ENCODE assay signal across 8 cellular contexts in the genomic region with DNA sequence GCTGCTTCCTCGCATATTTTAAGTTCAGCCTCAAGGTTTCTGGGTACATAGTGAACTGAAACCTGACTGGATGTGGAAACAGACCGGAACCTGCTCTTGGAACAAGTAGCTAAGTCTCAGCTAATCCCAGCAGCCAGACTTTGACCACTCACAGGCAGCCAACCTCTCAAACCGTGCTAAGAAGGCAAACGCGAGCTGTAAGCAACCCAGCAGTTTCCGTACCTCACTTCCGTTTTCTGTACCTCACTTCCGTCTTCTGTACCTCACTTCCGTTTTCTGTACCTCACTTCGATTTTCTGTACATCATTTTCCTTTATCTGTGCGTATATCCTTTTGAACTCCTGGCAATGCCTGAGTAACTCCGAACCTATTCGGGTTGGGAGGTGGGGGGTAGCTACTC.
A peak's percentile ranks its signal among the peaks of the same experiment; 100 is the strongest.
DNase-seq lines count a peak whose midpoint lies in the region; ATAC-seq, FAIRE-seq and TF ChIP-seq lines count a peak whose summit lies in the region.
"Had no signal": no experiment of that assay in that cellular context is flagged by ENCODE, and none has a peak within 500 bp of the region (broad histone marks: within the 10 kb centered on the region; RNA-seq: fewer than 3 reads in every experiment).

No MANE protein-coding gene starts in this region.

- FAIRE-seq in GM18507 (lab: Jason Lieb, UNC) = peak; percentile 29

- ATAC-seq in gastrocnemius medialis (no peak), HG03378 (IDR thresholded peaks at IDR 0.05; ENCODE audit: unreplicated experiment) (no peak)

- TF ChIP-seq CTCF in breast epithelium (IDR thresholded peaks at IDR 0.05) (no peak), gastrocnemius medialis (IDR thresholded peaks at IDR 0.05 in 4 of 5, conservative IDR thresholded peaks at IDR 0.05 in 1 of 5) (no peak)

- TF ChIP-seq POLR2A in breast epithelium (IDR thresholded peaks at IDR 0.05) (no peak), gastrocnemius medialis (IDR thresholded peaks at IDR 0.05) (no peak)

- H3K4me3 ChIP-seq in breast epithelium (peak overlapping the region; percentile 28 to 41 (median 35)), gastrocnemius medialis (peak overlapping the region in 1 of 4 donors; percentile 39)
- H3K4me3 ChIP-seq: lung had no signal

- in situ Hi-C loops in gastrocnemius medialis (cut with MboI; ENCODE audit: low sequenced_read_pairs in 4 of 4) = no loop called here

- peak overlapping the region; percentile 19 to 45 for H3K27ac ChIP-seq in breast epithelium
- H3K27ac ChIP-seq in gastrocnemius medialis = peak overlapping the region in 3 of 4 donors; percentile 20 to 51 (median 27)

- H3K4me1 ChIP-seq in breast epithelium (no peaks in the 10 kb centered on the region), gastrocnemius medialis (no peaks in the 10 kb centered on the region)

- H3K9me3 ChIP-seq in breast epithelium (no peaks in the 10 kb centered on the region), gastrocnemius medialis (no peaks in the 10 kb centered on the region)

- H3K27me3 ChIP-seq in breast epithelium (no peaks in the 10 kb centered on the region), gastrocnemius medialis (no peaks in the 10 kb centered on the region)

- H3K36me3 ChIP-seq in breast epithelium (no peaks in the 10 kb centered on the region), gastrocnemius medialis (no peaks in the 10 kb centered on the region)

- intact Hi-C loops in breast epithelium (cut with DNase I; ENCODE audit: low total_unique reads) = no loop called here
- intact Hi-C loops in gastrocnemius medialis (cut with DNase I; ENCODE audit: low total_unique reads) = no loop called here

- DNase-seq in GM18507 (ENCODE audit: extremely low spot score, insufficient read length, low read depth) = no peak
- DNase-seq in NCI-H2227 (lab: John Stamatoyannopoulos, UW; ENCODE audit: unreplicated experiment) = peak; percentile 77
- no peak for DNase-seq in breast epithelium (ENCODE audit: low spot score in 2 of 2)
- no peak for DNase-seq in gastrocnemius medialis
- DNase-seq in NCI-H510A treated with DMSO at 0.1 percent for 48 hours (lab: John Stamatoyannopoulos, UW) = no peak
- no peak for DNase-seq in GM19240 (ENCODE audit: insufficient read length, low spot score)
